ENCODE assay signal across 1 cellular context in genomic region chr6:116954335-116954734, GRCh38.
TF ChIP-seq lines count a peak whose summit lies in the region.

No MANE protein-coding gene starts in this region.

TF ChIP-seq in liver, 16 proteins besides CTCF, POLR2A, EP300 and RAD21 (continued from another document):
- TF ChIP-seq GABPA (IDR thresholded peaks at IDR 0.05 in 1 of 2, conservative IDR thresholded peaks at IDR 0.05 in 1 of 2) (no peak), TAF1 (conservative IDR thresholded peaks at IDR 0.05) (no peak), ATF3 (IDR thresholded peaks at IDR 0.05) (no peak), FOXA2 (IDR thresholded peaks at IDR 0.05) (no peak), HNF4A (conservative IDR thresholded peaks at IDR 0.05) (no peak)
